ENCODE assay signal across 8 cellular contexts in genomic region chr10:119207713-119208552, GRCh38. TPM values are rescaled to one million over a fixed set of nuclear protein-coding genes. Genes with fewer than 3 reads are reported as not detected.
DNase-seq lines count a peak whose midpoint lies in the region; ATAC-seq and TF ChIP-seq lines count a peak whose summit lies in the region.

No MANE protein-coding gene starts in this region.

- H3K27me3 Mint-ChIP-seq in activated B cell treated with CpG ODN at 0.5 μM for 24 hours: no peaks in the 10 kb centered on the region
- H3K27me3 Mint-ChIP-seq in dendritic cell treated with granulocyte-macrophage colony-stimulating factor and Interleukin-4, amounts not matched to agents 40 ng/mL and 50 ng/mL, for 4 days: peaks cover 17% of the 10 kb centered on the region

- peak overlapping the region; percentile 93 for H3K4me3 Mint-ChIP-seq in activated B cell treated with CpG ODN at 0.5 μM for 24 hours
- H3K4me3 Mint-ChIP-seq in dendritic cell treated with granulocyte-macrophage colony-stimulating factor and Interleukin-4, amounts not matched to agents 40 ng/mL and 50 ng/mL, for 4 days: peak overlapping the region; percentile 85

- CTCF ChIA-PET in activated B cell treated with CpG ODN at 0.5 μM for 24 hours (lab: Charles Lee): interaction anchor here (0.8 to 13.0 kb wide), 29 partner anchors 9 to 651 kb away, joined by 3 to 127 read pairs (median 7); no protein-coding TSS in a partner anchor

- H3K4me3 ChIP-seq in BLaER1 treated with 17β-estradiol and CSF1 and Interleukin-3, amounts not matched to agents 10 nM and 100 nM: peak overlapping the region; percentile 71 to 86 (median 79)
- H3K4me3 ChIP-seq in left lung: peak overlapping the region; percentile 91 to 94

- no peaks in the 10 kb centered on the region for H3K9me3 Mint-ChIP-seq in activated B cell treated with CpG ODN at 0.5 μM for 24 hours
- H3K9me3 Mint-ChIP-seq in dendritic cell treated with granulocyte-macrophage colony-stimulating factor and Interleukin-4, amounts not matched to agents 40 ng/mL and 50 ng/mL, for 4 days: no peaks in the 10 kb centered on the region

- H3K4me2 ChIP-seq in BLaER1 treated with 17β-estradiol and CSF1 and Interleukin-3, amounts not matched to agents 10 nM and 100 nM: peak overlapping the region; percentile 96 to 100 (median 99)

- peak overlapping the region; percentile 87 for H3K27ac Mint-ChIP-seq in activated B cell treated with CpG ODN at 0.5 μM for 24 hours
- peak overlapping the region; percentile 47 for H3K27ac Mint-ChIP-seq in dendritic cell treated with granulocyte-macrophage colony-stimulating factor and Interleukin-4, amounts not matched to agents 40 ng/mL and 50 ng/mL, for 4 days

- H3K4me1 Mint-ChIP-seq in activated B cell treated with CpG ODN at 0.5 μM for 24 hours: peaks cover 46% of the 10 kb centered on the region
- H3K4me1 Mint-ChIP-seq in dendritic cell treated with granulocyte-macrophage colony-stimulating factor and Interleukin-4, amounts not matched to agents 40 ng/mL and 50 ng/mL, for 4 days (ENCODE audit: low read depth): peaks cover 35% of the 10 kb centered on the region

- ATAC-seq in GM21423 (IDR thresholded peaks at IDR 0.05; ENCODE audit: unreplicated experiment) (peak; percentile 10), activated B cell treated with CpG ODN at 0.5 μM for 24 hours (ENCODE audit: low read depth) (peak; percentile 3), left lung (peak; percentile 12)

- no peaks in the 10 kb centered on the region for H3K9me3 ChIP-seq in BLaER1 treated with 17β-estradiol and CSF1 and Interleukin-3, amounts not matched to agents 10 nM and 100 nM (replicated peaks in 1 of 11)
- no peaks in the 10 kb centered on the region for H3K9me3 ChIP-seq in KOPT-K1 (ENCODE audit: insufficient read depth, low read length, poor library complexity, severe bottlenecking)
- H3K9me3 ChIP-seq in left lung: no peaks in the 10 kb centered on the region

- no peaks in the 10 kb centered on the region for H3K36me3 ChIP-seq in BLaER1 treated with 17β-estradiol and CSF1 and Interleukin-3, amounts not matched to agents 10 nM and 100 nM
- H3K36me3 ChIP-seq in KOPT-K1 (ENCODE audit: insufficient read depth, low read length): no peaks in the 10 kb centered on the region
- no peaks in the 10 kb centered on the region for H3K36me3 ChIP-seq in left lung

- TF ChIP-seq CTCF in activated B cell treated with CpG ODN at 0.5 μM for 24 hours (IDR thresholded peaks at IDR 0.05) (no peak), left lung (IDR thresholded peaks at IDR 0.05) (no peak)

- H4K20me1 ChIP-seq in BLaER1 treated with 17β-estradiol and CSF1 and Interleukin-3, amounts not matched to agents 10 nM and 100 nM: peaks cover 0 to 17% (median 14%) of the 10 kb centered on the region in 11 experiments; a peak in 9 of 22 replicates

- peaks cover 46 to 54% (median 54%) of the 10 kb centered on the region in 11 experiments for H3K27me3 ChIP-seq in BLaER1 treated with 17β-estradiol and CSF1 and Interleukin-3, amounts not matched to agents 10 nM and 100 nM
- peaks cover 0 to 16% of the 10 kb centered on the region in 2 donors for H3K27me3 ChIP-seq in left lung

- POLR2A ChIA-PET in activated B cell treated with CpG ODN at 0.5 μM for 24 hours (lab: Charles Lee): interaction anchor here (0.6 to 5.6 kb wide), 24 partner anchors 11 to 368 kb away, joined by 3 to 134 read pairs (median 6); no protein-coding TSS in a partner anchor

- peaks cover 15% of the 10 kb centered on the region for H3K36me3 Mint-ChIP-seq in activated B cell treated with CpG ODN at 0.5 μM for 24 hours (ENCODE audit: low read depth)
- H3K36me3 Mint-ChIP-seq in dendritic cell treated with granulocyte-macrophage colony-stimulating factor and Interleukin-4, amounts not matched to agents 40 ng/mL and 50 ng/mL, for 4 days (ENCODE audit: low read depth): peaks cover 6% of the 10 kb centered on the region

- DNase-seq in activated B cell treated with CpG ODN at 0.5 μM for 24 hours (peak; percentile 58), left lung (peak; percentile 37 to 88), NCI-H1694 treated with DMSO at 0.1 percent for 48 hours (lab: John Stamatoyannopoulos, UW) (no peak)
- DNase-seq in stimulated activated CD4-positive, alpha-beta T cell treated with anti-CD3 and anti-CD28 coated beads, Interleukin-4, amount 100 ng/mL, for 1 hour: peak; percentile 35

- intact Hi-C loops in activated B cell treated with CpG ODN at 0.5 μM for 24 hours (cut with micrococcal nuclease): loop anchor here (1.0 to 2.0 kb wide), 6 partner anchors 30 to 389 kb away; partner anchors contain the start of genes PRDX3 and SFXN4
- intact Hi-C loops in dendritic cell treated with granulocyte-macrophage colony-stimulating factor and Interleukin-4, amounts not matched to agents 40 ng/mL and 50 ng/mL, for 4 days (cut with micrococcal nuclease): loop anchor here (5.0 kb wide), 1 partner anchor 389 kb away; the partner anchor contains the start of gene TIAL1
- intact Hi-C loops in left lung (cut with DNase I): loop anchor here in 1 of 2 donors (10.0 kb wide), 3 partner anchors 77 to 237 kb away; no protein-coding TSS in a partner anchor

- H3K9ac ChIP-seq in BLaER1 treated with 17β-estradiol and CSF1 and Interleukin-3, amounts not matched to agents 10 nM and 100 nM: peak overlapping the region; percentile 51 to 75 (median 68); a peak in 21 of 22 replicates

- no peak overlapping the region for H3K27ac ChIP-seq in BLaER1 treated with 17β-estradiol and CSF1 and Interleukin-3, amounts not matched to agents 10 nM and 100 nM
- H3K27ac ChIP-seq in KOPT-K1 (ENCODE audit: low read depth, low read length, poor library complexity, severe bottlenecking) (peak overlapping the region; percentile 92), left lung (peak overlapping the region; percentile 69 to 97)

- H3K4me1 ChIP-seq in BLaER1 treated with 17β-estradiol and CSF1 and Interleukin-3, amounts not matched to agents 10 nM and 100 nM: peaks cover 25 to 37% (median 28%) of the 10 kb centered on the region in 10 experiments
- peaks cover 20 to 54% of the 10 kb centered on the region in 2 donors for H3K4me1 ChIP-seq in left lung

RNA-seq across cellular contexts. Expression of gene GRK5, which starts 0.6 kb away (rescaled TPM):
- total RNA-seq in activated B cell treated with CpG ODN at 0.5 μM for 24 hours (19.9 and 21.3 TPM in 2 replicates), left lung (10 to 100 TPM; 34.6 to 39.2 TPM)

RNA-seq across cellular contexts. Expression of gene PRDX3, which starts 29.3 kb away (rescaled TPM):
- 62.8 and 63.7 TPM in 2 replicates for total RNA-seq in activated B cell treated with CpG ODN at 0.5 μM for 24 hours
- total RNA-seq in left lung: 100 to 1,000 TPM; 122 to 123 TPM

RNA-seq across cellular contexts. Expression of gene SFXN4, which starts 42.4 kb away (rescaled TPM):
- total RNA-seq in activated B cell treated with CpG ODN at 0.5 μM for 24 hours (18.4 and 21.7 TPM in 2 replicates), left lung (10 to 100 TPM; 13.2 to 23.1 TPM)

Comparison
In these comparisons a context has a peak if more than half of its experiments do, and no peak if none do; other contexts are left out.
1. H3K27ac ChIP-seq: peak in KOPT-K1 (single experiment) and left lung (2 of 2); none in BLaER1 treated with 17β-estradiol and CSF1 and Interleukin-3, amounts not matched to agents 10 nM and 100 nM (0 of 11).
2. Peak in every context shown above with its lines, with median percentiles within 50 percentile points of each other: ATAC-seq.